Comparison of ENCODE assay signal across 13 cellular contexts in the genomic region with DNA sequence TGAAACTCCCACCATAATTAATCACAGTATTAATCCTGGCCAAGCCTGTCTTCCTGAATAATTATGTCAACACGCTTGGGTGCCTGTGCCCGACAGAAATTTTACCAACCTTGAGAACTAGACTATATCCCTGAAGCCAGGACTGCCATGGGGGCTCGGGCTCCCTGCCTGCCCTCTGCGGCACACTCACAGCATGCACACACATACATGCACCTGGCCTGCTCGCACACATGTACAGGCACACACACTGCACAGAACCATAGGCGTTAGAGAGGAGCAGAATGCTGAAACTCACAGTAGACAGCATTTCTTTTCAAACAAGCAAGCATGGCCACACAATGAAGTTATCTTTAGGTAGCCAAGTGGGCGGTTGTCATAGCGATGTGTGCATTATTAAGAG.
DNase-seq lines count a peak whose midpoint lies in the region; ATAC-seq, FAIRE-seq and TF ChIP-seq lines count a peak whose summit lies in the region.
"Had no signal": no experiment of that assay in that cellular context is flagged by ENCODE, and none has a peak within 500 bp of the region (broad histone marks: within the 10 kb centered on the region; RNA-seq: fewer than 3 reads in every experiment).

No MANE protein-coding gene starts in this region.

- H3K9ac ChIP-seq in iPS-15b (ENCODE audit: low read depth, low read length) = no peak overlapping the region

- ATAC-seq in GM19328 (IDR thresholded peaks at IDR 0.05; ENCODE audit: unreplicated experiment) = no peak

- H3K4me3 ChIP-seq in astrocyte of the cerebellum (ENCODE audit: low read depth, low read length) (peak overlapping the region; percentile 20), iPS-15b (ENCODE audit: low read depth, low read length) (peak overlapping the region; percentile 44)
- H3K4me3 ChIP-seq: uterus had no signal

- no peaks in the 10 kb centered on the region for H3K9me3 ChIP-seq in iPS-15b (ENCODE audit: control insufficient read depth, insufficient read depth, low read length)
- H3K9me3 ChIP-seq: uterus had no signal

- H3K27me3 ChIP-seq in iPS-15b (ENCODE audit: control insufficient read depth, insufficient read depth, low read length) = no peaks in the 10 kb centered on the region
- H3K27me3 ChIP-seq: uterus had no signal

- no peak for TF ChIP-seq CTCF in astrocyte of the cerebellum (IDR thresholded peaks at IDR 0.05; ENCODE audit: low read depth, low read length, missing control alignments)

- no peak for FAIRE-seq in frontal cortex (lab: Jason Lieb, UNC)
- FAIRE-seq: GM12892 had no signal

- peak overlapping the region; percentile 13 for H3K27ac ChIP-seq in substantia nigra (ENCODE audit: low read depth, low read length, poor library complexity, severe bottlenecking)
- H3K27ac ChIP-seq: skin epidermis, uterus had no signal

- in situ Hi-C loops in astrocyte of the cerebellum (cut with HindIII; ENCODE audit: low sequenced_read_pairs) = no loop called here

- H3K4me1 ChIP-seq in iPS-15b (ENCODE audit: control insufficient read depth, insufficient read depth, low read length) = peaks cover 26% of the 10 kb centered on the region
- H3K4me1 ChIP-seq: uterus had no signal

- H3K36me3 ChIP-seq in iPS-15b (ENCODE audit: control insufficient read depth, insufficient read depth, low read length) = no peaks in the 10 kb centered on the region
- H3K36me3 ChIP-seq: uterus had no signal

- DNase-seq in NCI-H524 (lab: John Stamatoyannopoulos, UW) = peak; percentile 23 to 78
- DNase-seq in NCI-H524 treated with DMSO at 0.1 percent for 48 hours (lab: John Stamatoyannopoulos, UW) = no peak
- no peak for DNase-seq in astrocyte of the cerebellum (ENCODE audit: low read depth)
- peak in 2 of 49 donors; percentile 1 to 19 for DNase-seq in substantia nigra (lab: John Stamatoyannopoulos, UW)
- DNase-seq in activated gamma-delta T cell (lab: John Stamatoyannopoulos, UW) = no peak
- no peak for DNase-seq in frontal cortex (ENCODE audit: low spot score in 2 of 2)
- DNase-seq: aorta, SHP77 treated with DMSO at 0.1 percent for 48 hours, uterus had no signal

Comparison
In these comparisons a context has a peak if more than half of its experiments do, and no peak if none do; other contexts are left out.
1. DNase-seq: peak in NCI-H524 (2 of 2); none in NCI-H524 treated with DMSO at 0.1 percent for 48 hours (single experiment), astrocyte of the cerebellum (single experiment), activated gamma-delta T cell (single experiment) and frontal cortex (0 of 2).